Comparison of ENCODE assay signal across 1 cellular context in genomic region chr1:158103860-158104522, GRCh38.
TF ChIP-seq lines count a peak whose summit lies in the region.

No MANE protein-coding gene starts in this region.

TF ChIP-seq in HepG2, 621 proteins besides CTCF, POLR2A, EP300 and RAD21:
- TF ChIP-seq, protein P1, sequence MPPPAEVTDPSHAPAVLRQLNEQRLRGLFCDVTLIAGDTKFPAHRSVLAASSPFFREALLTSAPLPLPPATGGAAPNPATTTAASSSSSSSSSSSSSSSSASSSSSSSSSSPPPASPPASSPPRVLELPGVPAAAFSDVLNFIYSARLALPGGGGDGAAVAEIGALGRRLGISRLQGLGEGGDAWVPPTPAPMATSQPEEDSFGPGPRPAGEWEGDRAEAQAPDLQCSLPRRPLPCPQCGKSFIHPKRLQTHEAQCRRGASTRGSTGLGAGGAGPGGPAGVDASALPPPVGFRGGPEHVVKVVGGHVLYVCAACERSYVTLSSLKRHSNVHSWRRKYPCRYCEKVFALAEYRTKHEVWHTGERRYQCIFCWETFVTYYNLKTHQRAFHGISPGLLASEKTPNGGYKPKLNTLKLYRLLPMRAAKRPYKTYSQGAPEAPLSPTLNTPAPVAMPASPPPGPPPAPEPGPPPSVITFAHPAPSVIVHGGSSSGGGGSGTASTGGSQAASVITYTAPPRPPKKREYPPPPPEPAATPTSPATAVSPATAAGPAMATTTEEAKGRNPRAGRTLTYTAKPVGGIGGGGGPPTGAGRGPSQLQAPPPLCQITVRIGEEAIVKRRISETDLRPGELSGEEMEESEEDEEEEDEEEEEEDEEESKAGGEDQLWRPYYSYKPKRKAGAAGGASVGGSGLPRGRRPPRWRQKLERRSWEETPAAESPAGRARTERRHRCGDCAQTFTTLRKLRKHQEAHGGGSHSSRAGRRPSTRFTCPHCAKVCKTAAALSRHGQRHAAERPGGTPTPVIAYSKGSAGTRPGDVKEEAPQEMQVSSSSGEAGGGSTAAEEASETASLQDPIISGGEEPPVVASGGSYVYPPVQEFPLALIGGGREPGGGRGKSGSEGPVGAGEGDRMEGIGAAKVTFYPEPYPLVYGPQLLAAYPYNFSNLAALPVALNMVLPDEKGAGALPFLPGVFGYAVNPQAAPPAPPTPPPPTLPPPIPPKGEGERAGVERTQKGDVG (CRISPR knock-in tag; IDR thresholded peaks at IDR 0.05; ENCODE audit: borderline replicate concordance): no peak
- no peak for TF ChIP-seq ZNF704 (CRISPR knock-in tag; IDR thresholded peaks at IDR 0.05; ENCODE audit: borderline replicate concordance)
